Comparison of ENCODE assay signal across 23 cellular contexts in the genomic region with DNA sequence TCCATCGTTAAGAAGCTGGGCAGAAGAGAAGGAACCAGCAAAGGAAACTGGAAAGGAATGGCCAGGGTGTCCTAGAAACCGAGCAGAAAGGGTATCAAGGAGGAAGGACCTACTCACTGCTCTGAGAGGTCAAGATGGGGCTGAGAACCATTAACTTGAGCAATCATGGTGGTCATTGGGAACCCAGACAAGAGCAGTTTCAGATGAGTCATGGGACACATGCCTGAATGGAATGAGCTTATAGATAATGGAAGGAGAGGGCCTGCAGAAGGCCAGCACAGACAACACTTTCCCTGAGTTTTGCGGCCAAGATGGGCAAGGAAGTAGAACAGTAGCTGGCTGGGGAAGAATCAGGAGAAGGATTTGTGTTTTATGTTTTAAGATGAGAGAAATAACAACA.
A peak's percentile ranks its signal among the peaks of the same experiment; 100 is the strongest.
DNase-seq lines count a peak whose midpoint lies in the region; ATAC-seq and TF ChIP-seq lines count a peak whose summit lies in the region.
"Had no signal": no experiment of that assay in that cellular context is flagged by ENCODE, and none has a peak within 500 bp of the region (broad histone marks: within the 10 kb centered on the region; RNA-seq: fewer than 3 reads in every experiment).

No MANE protein-coding gene starts in this region.

- H3K4me3 ChIP-seq in brain microvascular endothelial cell (ENCODE audit: low read depth, low read length): no peak overlapping the region
- H3K4me3 ChIP-seq in PC-9: no peak overlapping the region
- H3K4me3 ChIP-seq: esophagus muscularis mucosa, left ventricle myocardium inferior, mucosa of descending colon, uterus had no signal

- POLR2A ChIA-PET in PC-9 (lab: Charles Lee; ENCODE audit: unreplicated experiment): no interaction called here

- no peak overlapping the region for H3K4me2 ChIP-seq in PC-9

- H3K27ac ChIP-seq in brain microvascular endothelial cell (no peak overlapping the region), PC-9 (no peak overlapping the region)
- H3K27ac ChIP-seq: esophagus muscularis mucosa, left ventricle myocardium inferior, uterus had no signal

- H3F3A ChIP-seq in PC-9 (ENCODE audit: insufficient read depth, low read depth): no peaks in the 10 kb centered on the region

- no peaks in the 10 kb centered on the region for H4K20me1 ChIP-seq in PC-9 (ENCODE audit: insufficient read depth)

- H3K4me3 Mint-ChIP-seq in HFFc6: no peak overlapping the region
- no peak overlapping the region for H3K4me3 Mint-ChIP-seq in activated T-cell treated with anti-CD3 and anti-CD28 coated beads, Interleukin-2, amount 50 U/mL, for 4 hours
- no peak overlapping the region for H3K4me3 Mint-ChIP-seq in activated naive CD4-positive, alpha-beta T cell treated with anti-CD3 and anti-CD28 coated beads, Interleukin-2, amount 10 ng/mL, durations not matched to agents 7 days and 5 days
- H3K4me3 Mint-ChIP-seq: activated naive CD4-positive, alpha-beta T cell treated with anti-CD3 and anti-CD28 coated beads for 36 hours had no signal

- peak; percentile 17 for DNase-seq in AG08396 (ENCODE audit: low spot score)
- peak; percentile 5 for DNase-seq in HFFc6
- peak; percentile 47 for DNase-seq in brain microvascular endothelial cell
- DNase-seq in islet precursor cell: peak; percentile 59
- DNase-seq in activated T-cell treated with anti-CD3 and anti-CD28 coated beads, Interleukin-2, amount 50 U/mL, for 4 hours: no peak
- no peak for DNase-seq in PC-9
- DNase-seq in activated naive CD4-positive, alpha-beta T cell treated with anti-CD3 and anti-CD28 coated beads, Interleukin-2, amount 10 ng/mL, durations not matched to agents 7 days and 5 days: no peak
- DNase-seq in NCI-H446 (lab: John Stamatoyannopoulos, UW): no peak
- DNase-seq: activated naive CD4-positive, alpha-beta T cell treated with anti-CD3 and anti-CD28 coated beads for 36 hours; activated T-cell treated with anti-CD3 and anti-CD28 coated beads, Interleukin-2, amount 50 U/mL, for 48 hours; anterior cingulate cortex; effector CD4-positive, alpha-beta T cell; H7; left ventricle myocardium inferior; mucosa of descending colon; NCI-H146; NCI-H2171 treated with DMSO at 0.1 percent for 48 hours; posterior cingulate gyrus; substantia nigra; uterus had no signal

- in situ Hi-C loops in brain microvascular endothelial cell (cut with HindIII; ENCODE audit: low pct_ligation_motif_present, low sequenced_read_pairs): no loop called here

- H3K27me3 ChIP-seq in brain microvascular endothelial cell (replicated peaks) (no peaks in the 10 kb centered on the region), PC-9 (ENCODE audit: insufficient read depth, low read depth) (peaks cover 83% of the 10 kb centered on the region)
- H3K27me3 ChIP-seq: esophagus muscularis mucosa, uterus had no signal

- BruUV-seq in PC-9 (replicated peaks; lab: Mats Ljungman, UMichigan): no TSS peak

- H3K4me1 Mint-ChIP-seq in HFFc6 (ENCODE audit: low read depth): peaks cover 19% of the 10 kb centered on the region
- H3K4me1 Mint-ChIP-seq in activated T-cell treated with anti-CD3 and anti-CD28 coated beads, Interleukin-2, amount 50 U/mL, for 4 hours (ENCODE audit: low read depth): no peaks in the 10 kb centered on the region
- H3K4me1 Mint-ChIP-seq in activated naive CD4-positive, alpha-beta T cell treated with anti-CD3 and anti-CD28 coated beads, Interleukin-2, amount 10 ng/mL, durations not matched to agents 7 days and 5 days: no peaks in the 10 kb centered on the region

- intact Hi-C loops in PC-9 (cut with micrococcal nuclease; ENCODE audit: unreplicated experiment): no loop called here

- no peak for ATAC-seq in activated T-cell treated with anti-CD3 and anti-CD28 coated beads, Interleukin-2, amount 50 U/mL, for 4 hours
- ATAC-seq: mucosa of descending colon, Right ventricle myocardium inferior, sciatic nerve had no signal

- CTCF ChIA-PET in PC-9 (lab: Charles Lee): no interaction called here
- CTCF ChIA-PET in activated naive CD4-positive, alpha-beta T cell treated with anti-CD3 and anti-CD28 coated beads, Interleukin-2, amount 10 ng/mL, durations not matched to agents 7 days and 5 days (lab: Charles Lee): interaction anchor here (0.5 kb wide), 1 partner anchor 60 kb away, joined by 4 read pairs; no protein-coding TSS in a partner anchor

- H3K9me2 ChIP-seq in PC-9 (ENCODE audit: insufficient read depth): no peaks in the 10 kb centered on the region

- no peaks in the 10 kb centered on the region for H3K9me3 ChIP-seq in PC-9 (ENCODE audit: insufficient read depth, low read depth)
- H3K9me3 ChIP-seq: esophagus muscularis mucosa, left ventricle myocardium inferior, mucosa of descending colon, uterus had no signal

- TF ChIP-seq CTCF in HFFc6 (IDR thresholded peaks at IDR 0.05): no peak
- TF ChIP-seq CTCF in brain microvascular endothelial cell (IDR thresholded peaks at IDR 0.05; ENCODE audit: low read depth, low read length, missing control alignments): no peak
- TF ChIP-seq CTCF in PC-9 (conservative IDR thresholded peaks at IDR 0.05): no peak

- H3K79me2 ChIP-seq in PC-9 (ENCODE audit: low read depth): no peaks in the 10 kb centered on the region

- peaks cover 5% of the 10 kb centered on the region; the same call in 1 of the 2 replicates for H3K27me3 Mint-ChIP-seq in HFFc6 (ENCODE audit: insufficient read depth)
- peaks cover 11% of the 10 kb centered on the region for H3K27me3 Mint-ChIP-seq in activated T-cell treated with anti-CD3 and anti-CD28 coated beads, Interleukin-2, amount 50 U/mL, for 4 hours (ENCODE audit: low read depth)
- no peaks in the 10 kb centered on the region for H3K27me3 Mint-ChIP-seq in activated naive CD4-positive, alpha-beta T cell treated with anti-CD3 and anti-CD28 coated beads, Interleukin-2, amount 10 ng/mL, durations not matched to agents 7 days and 5 days

- H3K36me3 ChIP-seq in brain microvascular endothelial cell (replicated peaks) (no peaks in the 10 kb centered on the region), PC-9 (ENCODE audit: low read depth) (no peaks in the 10 kb centered on the region)
- H3K36me3 ChIP-seq: esophagus muscularis mucosa, left ventricle myocardium inferior, uterus had no signal

- no peaks in the 10 kb centered on the region for H3K4me1 ChIP-seq in PC-9 (replicated peaks; ENCODE audit: insufficient read depth)
- H3K4me1 ChIP-seq: esophagus muscularis mucosa, left ventricle myocardium inferior, uterus had no signal

- H3K27ac Mint-ChIP-seq in HFFc6: no peak overlapping the region
- no peak overlapping the region for H3K27ac Mint-ChIP-seq in activated naive CD4-positive, alpha-beta T cell treated with anti-CD3 and anti-CD28 coated beads, Interleukin-2, amount 10 ng/mL, durations not matched to agents 7 days and 5 days
- H3K27ac Mint-ChIP-seq: activated naive CD4-positive, alpha-beta T cell treated with anti-CD3 and anti-CD28 coated beads for 36 hours had no signal

- peaks cover 2% of the 10 kb centered on the region; the same call in 1 of the 2 replicates for H3K36me3 Mint-ChIP-seq in HFFc6 (ENCODE audit: low read depth)
- no peaks in the 10 kb centered on the region for H3K36me3 Mint-ChIP-seq in activated T-cell treated with anti-CD3 and anti-CD28 coated beads, Interleukin-2, amount 50 U/mL, for 4 hours (ENCODE audit: insufficient read depth)
- no peaks in the 10 kb centered on the region for H3K36me3 Mint-ChIP-seq in activated naive CD4-positive, alpha-beta T cell treated with anti-CD3 and anti-CD28 coated beads, Interleukin-2, amount 10 ng/mL, durations not matched to agents 7 days and 5 days

- no peaks in the 10 kb centered on the region for H3K9me3 Mint-ChIP-seq in HFFc6
- no peaks in the 10 kb centered on the region for H3K9me3 Mint-ChIP-seq in activated T-cell treated with anti-CD3 and anti-CD28 coated beads, Interleukin-2, amount 50 U/mL, for 4 hours
- no peaks in the 10 kb centered on the region for H3K9me3 Mint-ChIP-seq in activated naive CD4-positive, alpha-beta T cell treated with anti-CD3 and anti-CD28 coated beads, Interleukin-2, amount 10 ng/mL, durations not matched to agents 7 days and 5 days
- H3K9me3 Mint-ChIP-seq: activated naive CD4-positive, alpha-beta T cell treated with anti-CD3 and anti-CD28 coated beads for 36 hours had no signal

- H2AFZ ChIP-seq in PC-9: no peak overlapping the region

Comparison
In these comparisons a context has a peak if more than half of its experiments do, and no peak if none do; other contexts are left out.
1. DNase-seq: peak in AG08396 (single experiment), HFFc6 (single experiment), brain microvascular endothelial cell (single experiment) and islet precursor cell (single experiment); none in activated T-cell treated with anti-CD3 and anti-CD28 coated beads, Interleukin-2, amount 50 U/mL, for 4 hours (single experiment), PC-9 (0 of 2), activated naive CD4-positive, alpha-beta T cell treated with anti-CD3 and anti-CD28 coated beads, Interleukin-2, amount 10 ng/mL, durations not matched to agents 7 days and 5 days (single experiment) and NCI-H446 (0 of 2).